In genomic region chr19:28972144-28972543, GRCh38 we compare ENCODE assay signal across 1 cellular context.
TF ChIP-seq lines count a peak whose summit lies in the region.

No MANE protein-coding gene starts in this region.

TF ChIP-seq in IMR-90, 13 proteins besides CTCF, POLR2A, EP300 and RAD21 (continued from another document):
- TF ChIP-seq BHLHE40 (IDR thresholded peaks at IDR 0.05; ENCODE audit: low read depth, low read length) (no peak), MAZ (IDR thresholded peaks at IDR 0.05; ENCODE audit: borderline replicate concordance, low read depth, low read length) (no peak), FOS (IDR thresholded peaks at IDR 0.05; ENCODE audit: low read depth, low read length) (no peak), MAFK (IDR thresholded peaks at IDR 0.05; ENCODE audit: low read depth, low read length) (no peak)
